Comparison of ENCODE assay signal across 8 cellular contexts in the genomic region with DNA sequence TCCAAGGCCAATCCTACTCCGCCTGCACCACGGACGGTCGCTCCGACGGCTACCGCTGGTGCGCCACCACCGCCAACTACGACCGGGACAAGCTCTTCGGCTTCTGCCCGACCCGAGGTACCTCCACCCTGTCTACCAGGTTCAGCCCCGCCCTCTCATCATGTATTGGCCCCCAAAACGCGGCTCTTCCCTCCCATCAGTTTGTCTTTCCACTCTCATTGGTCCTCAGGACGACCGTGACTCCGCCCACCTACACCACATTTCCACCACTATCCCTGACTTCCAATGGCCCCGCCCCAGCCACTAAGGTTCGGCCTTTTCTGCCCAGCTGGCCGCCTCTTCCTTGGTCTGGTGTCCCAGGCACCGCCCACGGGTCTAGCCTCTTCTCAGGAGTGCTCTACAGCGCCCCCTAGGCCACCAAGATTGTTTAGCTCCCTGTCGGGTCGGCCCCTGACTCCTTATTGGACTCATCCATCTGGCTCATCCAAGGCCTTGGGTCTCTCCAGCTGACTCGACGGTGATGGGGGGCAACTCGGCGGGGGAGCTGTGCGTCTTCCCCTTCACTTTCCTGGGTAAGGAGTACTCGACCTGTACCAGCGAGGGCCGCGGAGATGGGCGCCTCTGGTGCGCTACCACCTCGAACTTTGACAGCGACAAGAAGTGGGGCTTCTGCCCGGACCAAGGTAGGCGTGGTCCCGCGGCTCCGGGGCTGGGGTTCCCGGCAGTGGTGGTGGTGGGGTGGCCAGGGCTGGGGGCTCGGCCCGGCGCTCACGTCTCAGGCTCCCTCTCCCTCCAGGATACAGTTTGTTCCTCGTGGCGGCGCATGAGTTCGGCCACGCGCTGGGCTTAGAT. TPM values are rescaled to one million over a fixed set of nuclear protein-coding genes. Genes with fewer than 3 reads are reported as not detected.
A peak's percentile ranks its signal among the peaks of the same experiment; 100 is the strongest.
DNase-seq lines count a peak whose midpoint lies in the region; ATAC-seq lines count a peak whose summit lies in the region.

No MANE protein-coding gene starts in this region.

- H3K27ac Mint-ChIP-seq in memory B cell = peak overlapping the region; percentile 83

- no peaks in the 10 kb centered on the region for H3K36me3 Mint-ChIP-seq in memory B cell

- no peak for ATAC-seq in memory B cell (ENCODE audit: low read depth)

- peak; percentile 81 for DNase-seq in activated CD4-positive, alpha-beta T cell treated with anti-CD3 and anti-CD28 coated beads for 48 hours
- DNase-seq in activated CD4-positive, alpha-beta T cell treated with anti-CD3 and anti-CD28 coated beads for 1 hour = no peak
- DNase-seq in RPMI7951 (ENCODE audit: low read depth) (peak; percentile 63), cerebellar cortex (ENCODE audit: low spot score) (peak; percentile 34), memory B cell (ENCODE audit: low spot score in 2 of 2) (no peak), inferior parietal cortex (ENCODE audit: extremely low spot score) (no peak), NCI-H2227 (lab: John Stamatoyannopoulos, UW; ENCODE audit: unreplicated experiment) (no peak), NCI-H1105 (lab: John Stamatoyannopoulos, UW) (no peak)

- H3K4me1 Mint-ChIP-seq in memory B cell = peaks cover 48% of the 10 kb centered on the region

- H3K9me3 Mint-ChIP-seq in memory B cell = peaks cover 3% of the 10 kb centered on the region

- H3K4me3 Mint-ChIP-seq in memory B cell = peak overlapping the region; percentile 6

- H3K27me3 Mint-ChIP-seq in memory B cell = peaks cover 37% of the 10 kb centered on the region

RNA-seq across cellular contexts. Expression of a gene that starts 3.1 kb away (rescaled TPM):
- total RNA-seq in RPMI7951 (2014; rRNA removed; shearing (Covaris generic)) = 3.0 and 4.7 TPM in 2 replicates

RNA-seq across cellular contexts. Expression of a gene that starts 17.2 kb away (rescaled TPM):
- total RNA-seq in RPMI7951 (2014; rRNA removed; shearing (Covaris generic)) = 0.96 TPM in 1 of 2 replicates, not detected in the other

RNA-seq across cellular contexts. Expression of a gene that starts 39.9 kb away (rescaled TPM):
- total RNA-seq in RPMI7951 (2014; rRNA removed; shearing (Covaris generic)) = 11.9 and 12.0 TPM in 2 replicates

Comparison
In these comparisons a context has a peak if more than half of its experiments do, and no peak if none do; other contexts are left out.
1. DNase-seq: peak in activated CD4-positive, alpha-beta T cell treated with anti-CD3 and anti-CD28 coated beads for 48 hours (single experiment), RPMI7951 (single experiment) and cerebellar cortex (single experiment); none in activated CD4-positive, alpha-beta T cell treated with anti-CD3 and anti-CD28 coated beads for 1 hour (single experiment), memory B cell (0 of 2), inferior parietal cortex (single experiment), NCI-H2227 (single experiment) and NCI-H1105 (single experiment).